Comparison of ENCODE assay signal across 22 cellular contexts in the genomic region with DNA sequence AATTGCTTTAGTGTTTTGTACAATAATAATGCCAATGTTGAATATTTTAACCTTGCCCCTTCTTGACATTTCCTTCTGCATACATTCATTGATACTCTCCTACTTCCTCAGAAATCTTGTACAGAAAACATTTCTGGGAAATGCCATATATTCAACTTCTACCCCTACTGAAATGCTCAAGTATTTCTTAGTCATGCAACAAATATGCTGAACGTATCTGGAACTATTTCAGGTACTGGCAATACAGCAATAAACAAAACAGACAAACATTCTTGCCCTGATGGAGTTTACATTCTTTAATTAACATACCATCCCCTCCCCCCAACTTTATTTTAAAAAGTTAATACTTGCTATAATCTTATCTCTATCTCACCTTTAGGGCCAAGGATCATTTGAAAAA.
A peak's percentile ranks its signal among the peaks of the same experiment; 100 is the strongest.
DNase-seq lines count a peak whose midpoint lies in the region; TF ChIP-seq lines count a peak whose summit lies in the region.
"Had no signal": no experiment of that assay in that cellular context is flagged by ENCODE, and none has a peak within 500 bp of the region (broad histone marks: within the 10 kb centered on the region; RNA-seq: fewer than 3 reads in every experiment).

No MANE protein-coding gene starts in this region.

- no peaks in the 10 kb centered on the region for H3K27me3 Mint-ChIP-seq in activated CD4-positive, alpha-beta T cell treated with anti-CD3 and anti-CD28 coated beads, Interleukin-2, amount 10 ng/mL, durations not matched to agents 24 days and 14 days
- H3K27me3 Mint-ChIP-seq: activated naive CD4-positive, alpha-beta T cell treated with anti-CD3 and anti-CD28 coated beads, Interleukin-2, amount 10 ng/mL, durations not matched to agents 7 days and 5 days; naive thymus-derived CD4-positive, alpha-beta T cell; stimulated activated memory B cell treated with anti-CD40 and anti-IgM and Interleukin-4, amounts not matched to agents 10 μg/mL and 1 μg/mL and 100 μg/mL, for 72 hours had no signal

- in situ Hi-C loops in HAP-1 (cut with MboI; ENCODE audit: low sequenced_read_pairs) = no loop called here

- no peak overlapping the region for H3K4me3 Mint-ChIP-seq in activated CD4-positive, alpha-beta T cell treated with anti-CD3 and anti-CD28 coated beads, Interleukin-2, amount 10 ng/mL, durations not matched to agents 24 days and 14 days
- H3K4me3 Mint-ChIP-seq: activated CD8-positive, alpha-beta T cell treated with anti-CD3 and anti-CD28 coated beads, Interleukin-2, amount 10 ng/mL, durations not matched to agents 7 days and 5 days; activated naive CD4-positive, alpha-beta T cell treated with anti-CD3 and anti-CD28 coated beads, Interleukin-2, amount 10 ng/mL, durations not matched to agents 7 days and 5 days; naive thymus-derived CD4-positive, alpha-beta T cell; stimulated activated memory B cell treated with anti-CD40 and anti-IgM and Interleukin-4, amounts not matched to agents 10 μg/mL and 1 μg/mL and 100 μg/mL, for 72 hours had no signal

- H3K27me3 ChIP-seq in HAP-1 (ENCODE audit: low read depth) = no peaks in the 10 kb centered on the region
- H3K27me3 ChIP-seq: gastrocnemius medialis, hepatocyte, SJCRH30 had no signal

- no peaks in the 10 kb centered on the region for H3K36me3 ChIP-seq in HAP-1 (replicated peaks)

- intact Hi-C loops in activated CD4-positive, alpha-beta T cell treated with anti-CD3 and anti-CD28 coated beads, Interleukin-2, amount 10 ng/mL, durations not matched to agents 24 days and 14 days (cut with micrococcal nuclease) = no loop called here

- no peak for TF ChIP-seq CTCF in choroid plexus epithelial cell (conservative IDR thresholded peaks at IDR 0.05; ENCODE audit: low read depth, low read length)

- H3K9me3 ChIP-seq in HAP-1 = no peaks in the 10 kb centered on the region
- H3K9me3 ChIP-seq: gastrocnemius medialis, left ventricle myocardium inferior, SJCRH30 had no signal

- H3K9me3 Mint-ChIP-seq in activated CD4-positive, alpha-beta T cell treated with anti-CD3 and anti-CD28 coated beads, Interleukin-2, amount 10 ng/mL, durations not matched to agents 24 days and 14 days = no peaks in the 10 kb centered on the region
- H3K9me3 Mint-ChIP-seq: activated naive CD4-positive, alpha-beta T cell treated with anti-CD3 and anti-CD28 coated beads, Interleukin-2, amount 10 ng/mL, durations not matched to agents 7 days and 5 days; naive thymus-derived CD4-positive, alpha-beta T cell; stimulated activated memory B cell treated with anti-CD40 and anti-IgM and Interleukin-4, amounts not matched to agents 10 μg/mL and 1 μg/mL and 100 μg/mL, for 72 hours had no signal

- DNase-seq in ELR (ENCODE audit: low read depth) (peak; percentile 45), RPMI7951 (ENCODE audit: low read depth) (peak; percentile 14), choroid plexus epithelial cell (ENCODE audit: low read depth) (peak; percentile 50), renal cortical epithelial cell (ENCODE audit: low read depth) (peak; percentile 61), HuH-7 (ENCODE audit: low spot score) (no peak), HAP-1 (ENCODE audit: low spot score in 2 of 2) (no peak)
- DNase-seq in activated CD4-positive, alpha-beta T cell treated with anti-CD3 and anti-CD28 coated beads, Interleukin-2, amount 10 ng/mL, durations not matched to agents 24 days and 14 days = no peak
- DNase-seq: activated CD4-positive, CD25-positive, alpha-beta regulatory T cell treated with anti-CD3 and anti-CD28 coated beads, Interleukin-2, amount 50 U/mL, for 72 hours; activated CD8-positive, alpha-beta T cell treated with anti-CD3 and anti-CD28 coated beads, Interleukin-2, amount 10 ng/mL, durations not matched to agents 7 days and 5 days; activated naive CD4-positive, alpha-beta T cell treated with anti-CD3 and anti-CD28 coated beads, Interleukin-2, amount 10 ng/mL, durations not matched to agents 7 days and 5 days; amygdala; caudate nucleus; erythroblast; gastrocnemius medialis; left ventricle myocardium inferior; naive thymus-derived CD4-positive, alpha-beta T cell; NCI-H524 treated with DMSO at 0.1 percent for 48 hours; SJCRH30; stimulated activated CD4-positive, alpha-beta T cell treated with anti-CD3 and anti-CD28 coated beads, Interleukin-2, amount 100 ng/mL, for 48 hours; T-helper 1 cell had no signal

- H3K4me3 ChIP-seq in choroid plexus epithelial cell (ENCODE audit: low read depth, low read length) = no peak overlapping the region
- no peak overlapping the region for H3K4me3 ChIP-seq in HAP-1
- H3K4me3 ChIP-seq: gastrocnemius medialis, hepatocyte, left ventricle myocardium inferior, SJCRH30 had no signal

- no peaks in the 10 kb centered on the region for H3K4me1 ChIP-seq in HAP-1
- H3K4me1 ChIP-seq: gastrocnemius medialis, left ventricle myocardium inferior, SJCRH30 had no signal

- H3K36me3 Mint-ChIP-seq in activated CD4-positive, alpha-beta T cell treated with anti-CD3 and anti-CD28 coated beads, Interleukin-2, amount 10 ng/mL, durations not matched to agents 24 days and 14 days (ENCODE audit: low read depth) = peaks cover 27% of the 10 kb centered on the region

- H3K4me1 Mint-ChIP-seq in activated CD4-positive, alpha-beta T cell treated with anti-CD3 and anti-CD28 coated beads, Interleukin-2, amount 10 ng/mL, durations not matched to agents 24 days and 14 days = peaks cover 9% of the 10 kb centered on the region
- H3K4me1 Mint-ChIP-seq: stimulated activated memory B cell treated with anti-CD40 and anti-IgM and Interleukin-4, amounts not matched to agents 10 μg/mL and 1 μg/mL and 100 μg/mL, for 72 hours had no signal

- no peak overlapping the region for H3K27ac Mint-ChIP-seq in activated CD4-positive, alpha-beta T cell treated with anti-CD3 and anti-CD28 coated beads, Interleukin-2, amount 10 ng/mL, durations not matched to agents 24 days and 14 days
- H3K27ac Mint-ChIP-seq: activated CD8-positive, alpha-beta T cell treated with anti-CD3 and anti-CD28 coated beads, Interleukin-2, amount 10 ng/mL, durations not matched to agents 7 days and 5 days; stimulated activated memory B cell treated with anti-CD40 and anti-IgM and Interleukin-4, amounts not matched to agents 10 μg/mL and 1 μg/mL and 100 μg/mL, for 72 hours had no signal

Comparison
In these comparisons a context has a peak if more than half of its experiments do, and no peak if none do; other contexts are left out.
1. DNase-seq: peak in ELR (single experiment), RPMI7951 (single experiment), choroid plexus epithelial cell (single experiment) and renal cortical epithelial cell (single experiment); none in HuH-7 (single experiment), HAP-1 (0 of 2) and activated CD4-positive, alpha-beta T cell treated with anti-CD3 and anti-CD28 coated beads, Interleukin-2, amount 10 ng/mL, durations not matched to agents 24 days and 14 days (single experiment).